ENCODE assay signal across 24 cellular contexts in the genomic region with DNA sequence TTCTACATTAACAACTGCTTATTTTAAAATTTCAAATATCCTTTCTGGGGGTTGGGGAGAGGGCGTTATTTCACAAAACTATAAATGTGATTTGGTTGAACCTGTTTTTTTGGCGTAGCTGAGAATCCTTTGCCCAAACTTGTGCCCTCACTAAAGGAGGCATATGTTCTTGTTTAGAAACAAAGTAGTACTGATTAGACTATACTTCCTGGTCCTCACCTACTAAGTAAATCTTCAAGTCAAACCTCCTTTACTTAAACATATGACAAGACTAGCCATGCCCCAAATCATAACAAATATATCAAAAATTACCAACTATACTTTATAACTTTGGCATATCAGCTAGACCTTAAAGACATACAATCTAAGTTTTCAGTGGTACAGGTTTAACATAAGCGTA.
"Had no signal": no experiment of that assay in that cellular context is flagged by ENCODE, and none has a peak within 500 bp of the region (broad histone marks: within the 10 kb centered on the region; RNA-seq: fewer than 3 reads in every experiment).

No MANE protein-coding gene starts in this region.

- H3K27me3 Mint-ChIP-seq: activated CD4-positive, alpha-beta T cell treated with anti-CD3 and anti-CD28 coated beads, Interleukin-2, amount 10 ng/mL, durations not matched to agents 7 days and 5 days; activated CD8-positive, alpha-beta memory T cell treated with anti-CD3 and anti-CD28 coated beads, Interleukin-2, amount 10 ng/mL, durations not matched to agents 7 days and 5 days; activated CD8-positive, alpha-beta T cell treated with anti-CD3 and anti-CD28 coated beads for 36 hours; activated naive CD8-positive, alpha-beta T cell treated with anti-CD3 and anti-CD28 coated beads, Interleukin-2, amount 50 U/mL, for 24 hours; dendritic cell treated with granulocyte-macrophage colony-stimulating factor and Interleukin-4, amounts not matched to agents 40 ng/mL and 50 ng/mL, for 4 days; natural killer cell treated with Interleukin-12 subunit alpha and Interleukin-12 subunit beta and Interleukin-15 and Interleukin-18, amount 100 ng/mL, for 72 hours; progenitor cell of endocrine pancreas; stimulated activated naive CD8-positive, alpha-beta T cell treated with anti-CD3 and anti-CD28 coated beads, Interleukin-15, Interleukin-2, amounts not matched to agents 100 ng/mL and 50 ng/mL, for 24 hours; T-helper 17 cell had no signal

- H3K36me3 ChIP-seq: left ventricle myocardium inferior, sigmoid colon, tibial artery, uterus had no signal

- H3K27ac Mint-ChIP-seq: activated CD4-positive, alpha-beta T cell treated with anti-CD3 and anti-CD28 coated beads, Interleukin-2, amount 10 ng/mL, durations not matched to agents 7 days and 5 days; activated CD8-positive, alpha-beta memory T cell treated with anti-CD3 and anti-CD28 coated beads, Interleukin-2, amount 10 ng/mL, durations not matched to agents 7 days and 5 days; activated CD8-positive, alpha-beta T cell treated with anti-CD3 and anti-CD28 coated beads for 36 hours; activated T-helper 1 cell treated with anti-CD3 and anti-CD28 coated beads, Interleukin-12 subunit alpha, Interleukin-12 subunit beta, Interleukin-2, Interleukin-4 antibody, amounts not matched to agents 30 ng/mL and 10 ng/mL and 1 ng/mL, durations not matched to agents 14 hours and 24 hours and 36 hours; dendritic cell treated with granulocyte-macrophage colony-stimulating factor and Interleukin-4, amounts not matched to agents 40 ng/mL and 50 ng/mL, for 4 days; immature natural killer cell; progenitor cell of endocrine pancreas; stimulated activated naive CD8-positive, alpha-beta T cell treated with anti-CD3 and anti-CD28 coated beads, Interleukin-15, Interleukin-2, amounts not matched to agents 100 ng/mL and 50 ng/mL, for 24 hours had no signal

- H3K9me3 ChIP-seq: left ventricle myocardium inferior, sigmoid colon, tibial artery, uterus had no signal

- H3K27me3 ChIP-seq: foreskin keratinocyte, hepatocyte, sigmoid colon, tibial artery, uterus had no signal

- H2AFZ ChIP-seq: hepatocyte had no signal

- H3K4me3 ChIP-seq: hepatocyte, left ventricle myocardium inferior, sigmoid colon, tibial artery, uterus had no signal

- H3K36me3 Mint-ChIP-seq: immature natural killer cell; natural killer cell treated with Interleukin-12 subunit alpha and Interleukin-12 subunit beta and Interleukin-15 and Interleukin-18, amount 100 ng/mL, for 72 hours had no signal

- DNase-seq: activated CD4-positive, alpha-beta T cell treated with anti-CD3 and anti-CD28 coated beads, Interleukin-2, amount 10 ng/mL, durations not matched to agents 7 days and 5 days; activated CD4-positive, CD25-positive, alpha-beta regulatory T cell treated with anti-CD3 and anti-CD28 coated beads, Interleukin-2, amount 50 U/mL, for 72 hours; activated CD8-positive, alpha-beta memory T cell treated with anti-CD3 and anti-CD28 coated beads, Interleukin-2, amount 10 ng/mL, durations not matched to agents 7 days and 5 days; activated CD8-positive, alpha-beta T cell treated with anti-CD3 and anti-CD28 coated beads for 36 hours; activated gamma-delta T cell; activated naive CD4-positive, alpha-beta T cell treated with anti-CD3 and anti-CD28 coated beads, Interleukin-2, amount 50 U/mL, for 16 hours; activated naive CD8-positive, alpha-beta T cell treated with anti-CD3 and anti-CD28 coated beads, Interleukin-2, amount 50 U/mL, for 24 hours; effector CD4-positive, alpha-beta T cell; foreskin keratinocyte; immature natural killer cell; kidney glomerular epithelial cell; left ventricle myocardium inferior; retina; sigmoid colon; stimulated activated CD4-positive, alpha-beta T cell treated with anti-CD3 and anti-CD28 coated beads, Interleukin-4, amount 100 ng/mL, for 1 hour; T-helper 17 cell; tibial artery; uterus had no signal

- H3K4me3 Mint-ChIP-seq: activated CD4-positive, alpha-beta T cell treated with anti-CD3 and anti-CD28 coated beads, Interleukin-2, amount 10 ng/mL, durations not matched to agents 7 days and 5 days; activated CD8-positive, alpha-beta memory T cell treated with anti-CD3 and anti-CD28 coated beads, Interleukin-2, amount 10 ng/mL, durations not matched to agents 7 days and 5 days; activated CD8-positive, alpha-beta T cell treated with anti-CD3 and anti-CD28 coated beads for 36 hours; activated naive CD8-positive, alpha-beta T cell treated with anti-CD3 and anti-CD28 coated beads, Interleukin-2, amount 50 U/mL, for 24 hours; activated T-helper 1 cell treated with anti-CD3 and anti-CD28 coated beads, Interleukin-12 subunit alpha, Interleukin-12 subunit beta, Interleukin-2, Interleukin-4 antibody, amounts not matched to agents 30 ng/mL and 10 ng/mL and 1 ng/mL, durations not matched to agents 14 hours and 24 hours and 36 hours; dendritic cell treated with granulocyte-macrophage colony-stimulating factor and Interleukin-4, amounts not matched to agents 40 ng/mL and 50 ng/mL, for 4 days; immature natural killer cell; natural killer cell treated with Interleukin-12 subunit alpha and Interleukin-12 subunit beta and Interleukin-15 and Interleukin-18, amount 100 ng/mL, for 72 hours; stimulated activated naive CD8-positive, alpha-beta T cell treated with anti-CD3 and anti-CD28 coated beads, Interleukin-15, Interleukin-2, amounts not matched to agents 100 ng/mL and 50 ng/mL, for 24 hours had no signal

- H3K27ac ChIP-seq: foreskin keratinocyte, hepatocyte, left ventricle myocardium inferior, sigmoid colon, tibial artery, uterus had no signal

- H3K9me3 Mint-ChIP-seq: activated CD4-positive, alpha-beta T cell treated with anti-CD3 and anti-CD28 coated beads, Interleukin-2, amount 10 ng/mL, durations not matched to agents 7 days and 5 days; activated CD8-positive, alpha-beta T cell treated with anti-CD3 and anti-CD28 coated beads for 36 hours; activated naive CD8-positive, alpha-beta T cell treated with anti-CD3 and anti-CD28 coated beads, Interleukin-2, amount 50 U/mL, for 24 hours; activated T-helper 1 cell treated with anti-CD3 and anti-CD28 coated beads, Interleukin-12 subunit alpha, Interleukin-12 subunit beta, Interleukin-2, Interleukin-4 antibody, amounts not matched to agents 30 ng/mL and 10 ng/mL and 1 ng/mL, durations not matched to agents 14 hours and 24 hours and 36 hours; dendritic cell treated with granulocyte-macrophage colony-stimulating factor and Interleukin-4, amounts not matched to agents 40 ng/mL and 50 ng/mL, for 4 days; immature natural killer cell; natural killer cell treated with Interleukin-12 subunit alpha and Interleukin-12 subunit beta and Interleukin-15 and Interleukin-18, amount 100 ng/mL, for 72 hours; stimulated activated naive CD8-positive, alpha-beta T cell treated with anti-CD3 and anti-CD28 coated beads, Interleukin-15, Interleukin-2, amounts not matched to agents 100 ng/mL and 50 ng/mL, for 24 hours had no signal

- ATAC-seq: activated CD8-positive, alpha-beta memory T cell treated with anti-CD3 and anti-CD28 coated beads, Interleukin-2, amount 10 ng/mL, durations not matched to agents 7 days and 5 days; activated CD8-positive, alpha-beta T cell treated with anti-CD3 and anti-CD28 coated beads for 36 hours; activated naive CD8-positive, alpha-beta T cell treated with anti-CD3 and anti-CD28 coated beads, Interleukin-2, amount 50 U/mL, for 24 hours; foreskin keratinocyte; natural killer cell treated with Interleukin-12 subunit alpha and Interleukin-12 subunit beta and Interleukin-15 and Interleukin-18, amount 100 ng/mL, for 72 hours; T-helper 17 cell had no signal

- H3K4me1 ChIP-seq: foreskin keratinocyte had no signal
